ENCODE assay signal across 8 cellular contexts in genomic region chr1:226181996-226182714, GRCh38. TPM values are rescaled to one million over a fixed set of nuclear protein-coding genes. Genes with fewer than 3 reads are reported as not detected.
DNase-seq lines count a peak whose midpoint lies in the region; ATAC-seq, FAIRE-seq and TF ChIP-seq lines count a peak whose summit lies in the region.

No MANE protein-coding gene starts in this region.

- no peak overlapping the region for H3K27ac ChIP-seq in Panc1 (ENCODE audit: low read length)
- H3K27ac ChIP-seq in naive thymus-derived CD4-positive, alpha-beta T cell (ENCODE audit: low read depth, low read length) = no peak overlapping the region

- no peak overlapping the region for H3K4me3 ChIP-seq in Panc1 (ENCODE audit: low read depth in 2 of 2, low read length in 2 of 2)
- no peak overlapping the region for H3K4me3 ChIP-seq in naive thymus-derived CD4-positive, alpha-beta T cell (ENCODE audit: low read length)

- no peak overlapping the region for H3K4me3 Mint-ChIP-seq in endothelial cell (ENCODE audit: unreplicated experiment)
- peak overlapping the region in 8 of 10 donors; percentile 20 to 77 (median 49) for H3K4me3 Mint-ChIP-seq in naive thymus-derived CD4-positive, alpha-beta T cell

- peaks cover 21% of the 10 kb centered on the region for H3K4me1 Mint-ChIP-seq in endothelial cell (ENCODE audit: unreplicated experiment)
- peaks cover 48 to 76% (median 64%) of the 10 kb centered on the region in 7 donors for H3K4me1 Mint-ChIP-seq in naive thymus-derived CD4-positive, alpha-beta T cell

- no peaks in the 10 kb centered on the region for H3K9me3 ChIP-seq in Panc1 (ENCODE audit: control insufficient read depth, insufficient read depth, low read depth, low read length)
- no peaks in the 10 kb centered on the region for H3K9me3 ChIP-seq in naive thymus-derived CD4-positive, alpha-beta T cell (ENCODE audit: control insufficient read depth in 2 of 3, low read length in 3 of 3)

- peaks cover 4% of the 10 kb centered on the region for H3K36me3 ChIP-seq in Panc1 (ENCODE audit: control insufficient read depth, insufficient read depth, low read length)
- no peaks in the 10 kb centered on the region for H3K36me3 ChIP-seq in naive thymus-derived CD4-positive, alpha-beta T cell (ENCODE audit: control insufficient read depth in 2 of 3, insufficient read depth in 3 of 3, low read length in 3 of 3)

- TF ChIP-seq CTCF in Panc1 (IDR thresholded peaks at IDR 0.05) (peak; percentile 73), endothelial cell (IDR thresholded peaks at IDR 0.05; ENCODE audit: unreplicated experiment) (no peak)

- ATAC-seq in Panc1 (no peak), GM21447 (IDR thresholded peaks at IDR 0.05; ENCODE audit: unreplicated experiment) (no peak)
- peak; percentile 17 for ATAC-seq in naive thymus-derived CD4-positive, alpha-beta T cell

- H3K27me3 Mint-ChIP-seq in endothelial cell (ENCODE audit: unreplicated experiment) = peaks cover 3% of the 10 kb centered on the region
- no peaks in the 10 kb centered on the region for H3K27me3 Mint-ChIP-seq in naive thymus-derived CD4-positive, alpha-beta T cell

- BruUV-seq in Panc1 (replicated peaks; lab: Mats Ljungman, UMichigan) = no TSS peak

- POLR2A ChIA-PET in Panc1 (lab: Charles Lee) = no interaction called here
- POLR2A ChIA-PET in naive thymus-derived CD4-positive, alpha-beta T cell (lab: Charles Lee) = no interaction called here

- in situ Hi-C loops in Panc1 (cut with HindIII; ENCODE audit: low pct_unique_long_range_greater_than_20kb, low sequenced_read_pairs) = no loop called here

- DNase-seq in NCI-H1092 treated with DMSO at 0.1 percent for 48 hours (lab: John Stamatoyannopoulos, UW) (peak; percentile 8), NCI-H1092 (lab: John Stamatoyannopoulos, UW) (no peak), Panc1 (ENCODE audit: low read depth, low spot score) (no peak), endothelial cell (ENCODE audit: low spot score) (peak; percentile 13), frontal cortex (ENCODE audit: low spot score in 2 of 2) (no peak)
- no peak for DNase-seq in naive thymus-derived CD4-positive, alpha-beta T cell
- DNase-seq in activated naive CD4-positive, alpha-beta T cell treated with Interleukin-2 at 50 U/mL for 16 hours = no peak

- H3K27ac Mint-ChIP-seq in endothelial cell (ENCODE audit: unreplicated experiment) = no peak overlapping the region
- peak overlapping the region in 2 of 9 donors; percentile 53 to 59 for H3K27ac Mint-ChIP-seq in naive thymus-derived CD4-positive, alpha-beta T cell

- H3K36me3 Mint-ChIP-seq in endothelial cell (ENCODE audit: low read depth, unreplicated experiment) = peaks cover 10% of the 10 kb centered on the region
- H3K36me3 Mint-ChIP-seq in naive thymus-derived CD4-positive, alpha-beta T cell = peaks cover 0 to 24% (median 19%) of the 10 kb centered on the region in 5 donors

- H3K27me3 ChIP-seq in Panc1 (ENCODE audit: control insufficient read depth, insufficient read depth, low read length) = no peaks in the 10 kb centered on the region
- H3K27me3 ChIP-seq in naive thymus-derived CD4-positive, alpha-beta T cell (ENCODE audit: control insufficient read depth in 2 of 2, insufficient read depth in 2 of 2, low read length in 2 of 2) = no peaks in the 10 kb centered on the region

- no peaks in the 10 kb centered on the region for H3K9me3 Mint-ChIP-seq in endothelial cell (ENCODE audit: unreplicated experiment)
- H3K9me3 Mint-ChIP-seq in naive thymus-derived CD4-positive, alpha-beta T cell = peaks cover 0 to 1% (median 0%) of the 10 kb centered on the region in 11 donors

- FAIRE-seq in frontal cortex (lab: Jason Lieb, UNC) = no peak

- peaks cover 11% of the 10 kb centered on the region; the same call in 1 of the 2 replicates for H3K4me1 ChIP-seq in Panc1 (ENCODE audit: control insufficient read depth, insufficient read depth, low read length)
- peaks cover 21 to 40% of the 10 kb centered on the region in 2 donors for H3K4me1 ChIP-seq in naive thymus-derived CD4-positive, alpha-beta T cell (ENCODE audit: control insufficient read depth in 2 of 2, insufficient read depth in 2 of 2, low read length in 2 of 2)

- intact Hi-C loops in Panc1 (cut with micrococcal nuclease; ENCODE audit: unreplicated experiment) = no loop called here
- intact Hi-C loops in naive thymus-derived CD4-positive, alpha-beta T cell (cut with micrococcal nuclease) = loop anchor here in 1 of 2 donors (10.0 kb wide), 1 partner anchor 223 kb away; the partner anchor contains the start of gene PARP1

- CTCF ChIA-PET in Panc1 (lab: Charles Lee) = interaction anchor here (0.6 to 1.3 kb wide), 2 partner anchors 58 to 150 kb away, joined by 3 read pairs; no protein-coding TSS in a partner anchor
- CTCF ChIA-PET in naive thymus-derived CD4-positive, alpha-beta T cell (lab: Charles Lee) = interaction anchor here (0.6 to 2.9 kb wide), 3 partner anchors 11 to 120 kb away, joined by 3 to 8 read pairs (median 5); partner anchors contain the start of gene H3-3A

RNA-seq across cellular contexts. Expression of gene ACBD3, which starts 4.4 kb away (rescaled TPM):
- total RNA-seq in Panc1 (2021; ENCODE audit: unreplicated experiment) (31.2 TPM), endothelial cell (ENCODE audit: unreplicated experiment) (27.4 TPM), frontal cortex (49.7 TPM)
- 20.8 TPM for polyA plus RNA-seq in Panc1 (2012; ENCODE audit: insufficient read length)
- 10 to 100 TPM; 19.6 to 29.9 (median 26.1) TPM for total RNA-seq in naive thymus-derived CD4-positive, alpha-beta T cell
- polyA plus RNA-seq in naive thymus-derived CD4-positive, alpha-beta T cell = 10 to 100 TPM; 15.4 to 21.3 TPM

RNA-seq across cellular contexts. Expression of gene MIXL1, which starts 41.3 kb away (rescaled TPM):
- total RNA-seq in Panc1 (2021; ENCODE audit: unreplicated experiment) (0.69 TPM), endothelial cell (ENCODE audit: unreplicated experiment) (2.4 TPM), frontal cortex (not detected)
- 0.33 TPM for polyA plus RNA-seq in Panc1 (2012; ENCODE audit: insufficient read length)
- not detected for total RNA-seq in naive thymus-derived CD4-positive, alpha-beta T cell
- polyA plus RNA-seq in naive thymus-derived CD4-positive, alpha-beta T cell = not detected

Comparison
In these comparisons a context has a peak if more than half of its experiments do, and no peak if none do; other contexts are left out.
1. DNase-seq: peak in NCI-H1092 treated with DMSO at 0.1 percent for 48 hours (single experiment) and endothelial cell (single experiment); none in NCI-H1092 (single experiment), Panc1 (single experiment), naive thymus-derived CD4-positive, alpha-beta T cell (0 of 9), frontal cortex (0 of 2) and activated naive CD4-positive, alpha-beta T cell treated with Interleukin-2 at 50 U/mL for 16 hours (single experiment).